31 cellular contexts compared by ENCODE assay signal in genomic region chr4:113613503-113613902, GRCh38.
DNase-seq lines count a peak whose midpoint lies in the region; ATAC-seq and TF ChIP-seq lines count a peak whose summit lies in the region.
"Had no signal": no experiment of that assay in that cellular context is flagged by ENCODE, and none has a peak within 500 bp of the region (broad histone marks: within the 10 kb centered on the region; RNA-seq: fewer than 3 reads in every experiment).

No MANE protein-coding gene starts in this region.

- H3K9me3 ChIP-seq in DOHH2 (ENCODE audit: control insufficient read depth, insufficient read depth, low read length) (no peaks in the 10 kb centered on the region), T-helper 17 cell (ENCODE audit: control insufficient read depth, low read length, poor library complexity, severe bottlenecking) (no peaks in the 10 kb centered on the region)
- H3K9me3 ChIP-seq: sigmoid colon, tibial artery had no signal

- peak overlapping the region; percentile 64 for H3K27ac Mint-ChIP-seq in activated naive CD8-positive, alpha-beta T cell
- H3K27ac Mint-ChIP-seq in activated naive CD8-positive, alpha-beta T cell treated with anti-CD3 and anti-CD28 coated beads for 36 hours: no peak overlapping the region
- H3K27ac Mint-ChIP-seq in T-helper 17 cell: peak overlapping the region; percentile 41
- H3K27ac Mint-ChIP-seq: CD8-positive, alpha-beta T cell had no signal

- no peaks in the 10 kb centered on the region for H3K27me3 Mint-ChIP-seq in activated naive CD8-positive, alpha-beta T cell
- H3K27me3 Mint-ChIP-seq in activated naive CD8-positive, alpha-beta T cell treated with anti-CD3 and anti-CD28 coated beads for 36 hours: no peaks in the 10 kb centered on the region
- H3K27me3 Mint-ChIP-seq in T-helper 17 cell: no peaks in the 10 kb centered on the region
- H3K27me3 Mint-ChIP-seq: brain had no signal

- H3K79me2 ChIP-seq in DOHH2 (ENCODE audit: control insufficient read depth, low read length): peaks cover 96% of the 10 kb centered on the region

- H3K4me3 ChIP-seq in DOHH2 (ENCODE audit: low read length): peak overlapping the region; percentile 17; the same call in 1 of the 2 replicates
- H3K4me3 ChIP-seq: sigmoid colon, tibial artery had no signal

- H3F3A ChIP-seq in DOHH2 (ENCODE audit: control insufficient read depth, insufficient read depth): peaks cover 50% of the 10 kb centered on the region

- H4K20me1 ChIP-seq in DOHH2 (ENCODE audit: control insufficient read depth, insufficient read depth, low read depth, low read length): no peaks in the 10 kb centered on the region

- no peaks in the 10 kb centered on the region for H3K27me3 ChIP-seq in DOHH2 (ENCODE audit: control insufficient read depth, low read length)
- H3K27me3 ChIP-seq: sigmoid colon, tibial artery had no signal

- no peak overlapping the region for H3K4me3 Mint-ChIP-seq in activated naive CD8-positive, alpha-beta T cell
- no peak overlapping the region for H3K4me3 Mint-ChIP-seq in activated naive CD8-positive, alpha-beta T cell treated with anti-CD3 and anti-CD28 coated beads for 36 hours
- H3K4me3 Mint-ChIP-seq in T-helper 17 cell: no peak overlapping the region
- H3K4me3 Mint-ChIP-seq: brain; CD8-positive, alpha-beta T cell had no signal

- DNase-seq in activated naive CD8-positive, alpha-beta T cell treated with anti-CD3 and anti-CD28 coated beads for 36 hours: no peak
- DNase-seq in T-helper 17 cell (no peak), iris pigment epithelial cell (ENCODE audit: low read depth) (peak; percentile 21), HuH-7.5 (ENCODE audit: low spot score) (no peak), NCI-H2227 treated with DMSO at 0.1 percent for 48 hours (lab: John Stamatoyannopoulos, UW) (no peak)
- DNase-seq: activated CD4-positive, alpha-beta T cell treated with anti-CD3 and anti-CD28 coated beads, Interleukin-2, amount 50 U/mL, for 1 hour; activated gamma-delta T cell treated with Interleukin-2 at 50 U/mL for 16 hours; activated T-cell treated with anti-CD3 and anti-CD28 coated beads, Interleukin-2, amount 50 U/mL, for 48 hours; AML-193; amniotic stem cell; CD8-positive, alpha-beta T cell; DMS 273 treated with DMSO at 0.1 percent for 48 hours; EL; H7; kidney; MV-4-11; NCI-H1436; NCI-H2081; NCI-H69; posterior cingulate gyrus; SHP77; sigmoid colon; stimulated activated CD4-positive, alpha-beta T cell treated with anti-CD3 and anti-CD28 coated beads, Interleukin-12 subunit alpha, Interleukin-12 subunit beta, amount 100 ng/mL, for 4 hours; stimulated activated CD4-positive, alpha-beta T cell treated with anti-CD3 and anti-CD28 coated beads, Interleukin-2, amount 100 ng/mL, for 48 hours; tibial artery had no signal

- TF ChIP-seq CTCF in DOHH2 (IDR thresholded peaks at IDR 0.05; ENCODE audit: low read depth, low read length, poor library complexity, severe bottlenecking): no peak

- H3K4me1 Mint-ChIP-seq in activated naive CD8-positive, alpha-beta T cell (ENCODE audit: low read depth): peaks cover 38% of the 10 kb centered on the region
- peaks cover 28% of the 10 kb centered on the region for H3K4me1 Mint-ChIP-seq in activated naive CD8-positive, alpha-beta T cell treated with anti-CD3 and anti-CD28 coated beads for 36 hours
- peaks cover 18% of the 10 kb centered on the region for H3K4me1 Mint-ChIP-seq in T-helper 17 cell

- no peak for ATAC-seq in T-helper 17 cell
- ATAC-seq in GM19397 (IDR thresholded peaks at IDR 0.05; ENCODE audit: unreplicated experiment): no peak
- ATAC-seq: CD8-positive, alpha-beta T cell; Panc1 had no signal

- H3K36me3 Mint-ChIP-seq in activated naive CD8-positive, alpha-beta T cell: peaks cover 25% of the 10 kb centered on the region
- peaks cover 28% of the 10 kb centered on the region for H3K36me3 Mint-ChIP-seq in activated naive CD8-positive, alpha-beta T cell treated with anti-CD3 and anti-CD28 coated beads for 36 hours
- no peaks in the 10 kb centered on the region for H3K36me3 Mint-ChIP-seq in T-helper 17 cell (ENCODE audit: low read depth)

- H3K4me1 ChIP-seq in DOHH2 (ENCODE audit: control insufficient read depth, low read length): peaks cover 100% of the 10 kb centered on the region

- peak overlapping the region; percentile 91 for H3K4me2 ChIP-seq in DOHH2 (ENCODE audit: low read length)

- peak overlapping the region; percentile 88 for H3K27ac ChIP-seq in DOHH2 (ENCODE audit: low read depth, low read length)
- H3K27ac ChIP-seq: sigmoid colon, tibial artery, VCaP had no signal

- H3K9me3 Mint-ChIP-seq in activated naive CD8-positive, alpha-beta T cell (ENCODE audit: low read depth): no peaks in the 10 kb centered on the region
- H3K9me3 Mint-ChIP-seq in activated naive CD8-positive, alpha-beta T cell treated with anti-CD3 and anti-CD28 coated beads for 36 hours: no peaks in the 10 kb centered on the region
- H3K9me3 Mint-ChIP-seq: brain; CD8-positive, alpha-beta T cell had no signal

- H3K9me2 ChIP-seq in DOHH2 (replicated peaks; ENCODE audit: control insufficient read depth, low read length): no peaks in the 10 kb centered on the region

- peaks cover 53% of the 10 kb centered on the region for H3K36me3 ChIP-seq in DOHH2 (ENCODE audit: control insufficient read depth, low read length)
- H3K36me3 ChIP-seq: sigmoid colon, tibial artery had no signal
